ENCODE assay signal across 25 cellular contexts in genomic region chr4:124726269-124726668, GRCh38.
"Had no signal": no experiment of that assay in that cellular context is flagged by ENCODE, and none has a peak within 500 bp of the region (broad histone marks: within the 10 kb centered on the region; RNA-seq: fewer than 3 reads in every experiment).

No MANE protein-coding gene starts in this region.

- DNase-seq: colonic mucosa; cortex of kidney; effector CD8-positive, alpha-beta T cell; effector memory CD8-positive, alpha-beta T cell; endodermal cell; erythroblast; esophagus squamous epithelium; foreskin fibroblast; heart left ventricle; hypothalamus; immature natural killer cell; islet precursor cell; kidney; kidney glomerular epithelial cell; left lung; left ventricle myocardium superior; lower lobe of right lung; mucosa of descending colon; naive B cell; naive thymus-derived CD8-positive, alpha-beta T cell had no signal

- H3K27me3 ChIP-seq: colonic mucosa, esophagus squamous epithelium, gastroesophageal sphincter, heart left ventricle, hepatocyte, left lung had no signal

- H3K4me2 ChIP-seq: hepatocyte had no signal

- H3K9me3 ChIP-seq: colonic mucosa, esophagus squamous epithelium, gastroesophageal sphincter, heart left ventricle, left lung, lower lobe of right lung, mucosa of descending colon had no signal

- H3K4me1 ChIP-seq: colonic mucosa, esophagus squamous epithelium, gastroesophageal sphincter, heart left ventricle, left lung, lower lobe of right lung had no signal

- FAIRE-seq: endometrium, frontal cortex, kidney had no signal

- H3K27ac ChIP-seq: colonic mucosa, esophagus squamous epithelium, gastroesophageal sphincter, heart left ventricle, hepatocyte, left lung, lower lobe of right lung had no signal

- H3K36me3 ChIP-seq: colonic mucosa, esophagus squamous epithelium, gastroesophageal sphincter, heart left ventricle, left lung, lower lobe of right lung had no signal

- H3K79me2 ChIP-seq: hepatocyte had no signal

- H2AFZ ChIP-seq: hepatocyte had no signal

- ATAC-seq: effector memory CD8-positive, alpha-beta T cell; esophagus mucosa; gastroesophageal sphincter; heart left ventricle; left lung; left ventricle myocardium superior; lower lobe of right lung; mucosa of descending colon; naive thymus-derived CD8-positive, alpha-beta T cell had no signal

- H3K4me3 ChIP-seq: colonic mucosa, esophagus squamous epithelium, gastroesophageal sphincter, heart left ventricle, hepatocyte, left lung, lower lobe of right lung, mucosa of descending colon had no signal
